8 cellular contexts compared by ENCODE assay signal in the genomic region with DNA sequence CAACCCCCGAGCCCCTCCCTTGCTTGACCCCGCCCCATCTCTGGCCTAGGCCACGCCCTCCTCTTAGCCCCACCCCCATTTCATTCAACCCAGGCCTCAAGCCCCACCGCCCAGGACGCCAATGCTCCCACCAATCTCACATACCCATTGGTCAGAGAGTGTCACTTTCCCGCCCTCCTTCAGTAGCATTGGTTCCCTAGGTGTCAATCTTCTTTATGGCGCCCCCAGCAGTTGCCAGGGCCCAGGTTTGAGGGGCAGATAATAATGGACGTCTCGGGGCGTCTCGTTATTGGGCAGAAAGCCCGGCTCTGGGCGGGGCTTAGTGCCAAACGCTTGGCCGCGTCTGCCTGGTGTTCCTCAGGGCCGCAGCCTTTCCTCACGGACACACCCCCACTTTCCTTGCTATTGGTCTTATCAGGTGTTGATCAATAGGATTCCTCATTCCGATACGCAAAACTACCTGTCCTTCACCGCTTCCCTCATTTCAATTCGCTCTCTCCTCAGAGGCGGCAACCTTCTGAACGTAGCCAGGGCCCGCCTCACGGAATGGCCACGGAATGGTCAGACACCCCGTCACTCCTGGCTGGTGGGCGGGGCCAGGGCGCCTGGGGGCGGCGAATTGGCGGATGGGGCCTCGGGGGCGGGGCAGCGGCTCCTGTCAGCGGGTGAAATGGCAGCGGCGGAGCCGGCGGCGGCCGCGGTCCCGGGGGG. TPM values are rescaled to one million over a fixed set of nuclear protein-coding genes. Genes with fewer than 3 reads are reported as not detected.
DNase-seq lines count a peak whose midpoint lies in the region; ATAC-seq and TF ChIP-seq lines count a peak whose summit lies in the region.

Gene EVI5L (plus strand): TSS at position 658 of the 711 bp plus-strand sequence. CDS start 16,325 bp downstream, outside the sequence.

- H3K9ac ChIP-seq in smooth muscle cell (ENCODE audit: low read depth) = peak within 1 kb of the TSS; percentile 60

- peaks cover 26% of the 10 kb centered on the region for H4K20me1 ChIP-seq in smooth muscle cell (ENCODE audit: low read depth)

- H3K9me3 ChIP-seq in smooth muscle cell (replicated peaks; ENCODE audit: low read depth) = no peaks in the 10 kb centered on the region

- H3K79me2 ChIP-seq in smooth muscle cell (ENCODE audit: low read depth) = no peaks in the 10 kb centered on the region

- CTCF ChIA-PET in AG04449 (lab: Yijun Ruan, JAX) = interaction anchor here (1.0 to 1.8 kb wide), 3 partner anchors 30 to 115 kb away, joined by 3 to 12 read pairs (median 3); no protein-coding TSS in a partner anchor
- CTCF ChIA-PET in activated B cell treated with CpG ODN at 0.5 μM for 24 hours (lab: Charles Lee) = no interaction called here

- H3K4me1 Mint-ChIP-seq in activated B cell treated with CpG ODN at 0.5 μM for 24 hours = peaks cover 23% of the 10 kb centered on the region
- H3K4me1 Mint-ChIP-seq in immature natural killer cell = peaks cover 16 to 19% of the 10 kb centered on the region in 2 donors

- H2AFZ ChIP-seq in smooth muscle cell (ENCODE audit: low read depth) = peak within 1 kb of the TSS; percentile 32

- POLR2A ChIA-PET in AG04449 (lab: Yijun Ruan, JAX) (no interaction called here), activated B cell treated with CpG ODN at 0.5 μM for 24 hours (lab: Charles Lee) (interaction anchor here (0.6 to 2.6 kb wide), 3 partner anchors 11 to 1667 kb away, joined by 3 to 7 read pairs (median 3); no protein-coding TSS in a partner anchor)

- peak within 1 kb of the TSS; percentile 86 for H3K4me3 Mint-ChIP-seq in activated B cell treated with CpG ODN at 0.5 μM for 24 hours
- H3K4me3 Mint-ChIP-seq in immature natural killer cell = peak within 1 kb of the TSS; percentile 78 to 88 (median 83)

- H3F3A ChIP-seq in smooth muscle cell (ENCODE audit: low read depth) = no peaks in the 10 kb centered on the region

- no peaks in the 10 kb centered on the region for H3K36me3 ChIP-seq in smooth muscle cell (ENCODE audit: low read depth)

- ATAC-seq in GM18907 (IDR thresholded peaks at IDR 0.05; ENCODE audit: unreplicated experiment) = peak; percentile 88
- peak; percentile 85 for ATAC-seq in HG03175 (IDR thresholded peaks at IDR 0.05; ENCODE audit: unreplicated experiment)
- ATAC-seq in activated B cell treated with CpG ODN at 0.5 μM for 24 hours (ENCODE audit: low read depth) = peak; percentile 83

- no peak within 1 kb of the TSS for H3K27ac ChIP-seq in smooth muscle cell (ENCODE audit: low read depth)

- H3K27me3 Mint-ChIP-seq in activated B cell treated with CpG ODN at 0.5 μM for 24 hours (no peaks in the 10 kb centered on the region), immature natural killer cell (ENCODE audit: low read depth in 3 of 3) (peaks cover 4 to 9% (median 5%) of the 10 kb centered on the region in 3 donors)

- H3K27me3 ChIP-seq in smooth muscle cell (ENCODE audit: low read depth) = no peaks in the 10 kb centered on the region

- peaks cover 7% of the 10 kb centered on the region for H3K4me1 ChIP-seq in smooth muscle cell (ENCODE audit: low read depth)

- peak; percentile 100 for DNase-seq in AG04449 (ENCODE audit: low read depth, low spot score)
- DNase-seq in NCI-H2227 treated with DMSO at 0.1 percent for 48 hours (lab: John Stamatoyannopoulos, UW) = peak; percentile 100
- peak; percentile 100 for DNase-seq in activated B cell treated with CpG ODN at 0.5 μM for 24 hours
- peak; percentile 99 for DNase-seq in central memory CD4-positive, alpha-beta T cell
- peak; percentile 99 for DNase-seq in immature natural killer cell
- peak; percentile 99 for DNase-seq in smooth muscle cell (lab: John Stamatoyannopoulos, UW; ENCODE audit: unreplicated experiment)

- intact Hi-C loops in activated B cell treated with CpG ODN at 0.5 μM for 24 hours (cut with micrococcal nuclease) = loop anchor here (1.0 kb wide), 8 partner anchors 10 to 307 kb away; partner anchors contain the start of genes MAP2K7, MCOLN1 and SNAPC2

- H3K27ac Mint-ChIP-seq in activated B cell treated with CpG ODN at 0.5 μM for 24 hours (peak within 1 kb of the TSS; percentile 80), immature natural killer cell (peak within 1 kb of the TSS; percentile 63 to 93 (median 88))

- no peaks in the 10 kb centered on the region for H3K36me3 Mint-ChIP-seq in activated B cell treated with CpG ODN at 0.5 μM for 24 hours (ENCODE audit: low read depth)
- no peaks in the 10 kb centered on the region for H3K36me3 Mint-ChIP-seq in immature natural killer cell

- peak within 1 kb of the TSS; percentile 70 for H3K4me3 ChIP-seq in AG04449 (ENCODE audit: low read depth, low read length)
- H3K4me3 ChIP-seq in smooth muscle cell = peak within 1 kb of the TSS; percentile 77

- TF ChIP-seq CTCF in AG04449 (IDR thresholded peaks at IDR 0.05; ENCODE audit: insufficient read depth, low read length, missing control alignments) (no peak), activated B cell treated with CpG ODN at 0.5 μM for 24 hours (IDR thresholded peaks at IDR 0.05) (no peak), smooth muscle cell (IDR thresholded peaks at IDR 0.05; ENCODE audit: borderline replicate concordance, insufficient read depth, poor library complexity, severe bottlenecking) (no peak)

- WGBS in smooth muscle cell (ENCODE audit: low lambda C conversion rate) = under 1% methylated on average over 45 of the region's 45 CpGs

- H3K4me2 ChIP-seq in smooth muscle cell = peak within 1 kb of the TSS; percentile 87

- H3K9me3 Mint-ChIP-seq in activated B cell treated with CpG ODN at 0.5 μM for 24 hours (no peaks in the 10 kb centered on the region), immature natural killer cell (no peaks in the 10 kb centered on the region)

RNA-seq across cellular contexts. Expression of gene EVI5L, which starts in this region (rescaled TPM):
- total RNA-seq in activated B cell treated with CpG ODN at 0.5 μM for 24 hours = 9.2 and 12.8 TPM in 2 replicates
- polyA plus RNA-seq in immature natural killer cell = 1 to 10 TPM; 1.6 to 5.1 (median 2.7) TPM
- 8.8 and 10.9 TPM in 2 replicates for total RNA-seq in smooth muscle cell
- polyA plus RNA-seq in smooth muscle cell = 15.9 and 21.2 TPM in 2 replicates
